10 cellular contexts compared by ENCODE assay signal in genomic region chr2:31401580-31401979, GRCh38. TPM values are rescaled to one million over a fixed set of nuclear protein-coding genes. Genes with fewer than 3 reads are reported as not detected.
DNase-seq lines count a peak whose midpoint lies in the region; ATAC-seq lines count a peak whose summit lies in the region.
"Had no signal": no experiment of that assay in that cellular context is flagged by ENCODE, and none has a peak within 500 bp of the region (broad histone marks: within the 10 kb centered on the region; RNA-seq: fewer than 3 reads in every experiment).

No MANE protein-coding gene starts in this region.

- peaks cover 10% of the 10 kb centered on the region for H3K4me1 ChIP-seq in NT2/D1 (ENCODE audit: insufficient read depth, insufficient read length)

- no peak overlapping the region for H3K4me3 ChIP-seq in NT2/D1 (ENCODE audit: insufficient read length, low read depth)

- no peaks in the 10 kb centered on the region for H3K27me3 ChIP-seq in NT2/D1 (ENCODE audit: insufficient read depth, insufficient read length)

- no peaks in the 10 kb centered on the region for H3K9me3 ChIP-seq in NT2/D1 (ENCODE audit: insufficient read depth, low read length)

- H3K9ac ChIP-seq in NT2/D1 (ENCODE audit: insufficient read length, low read depth): no peak overlapping the region

- no peak for ATAC-seq in GM19467 (IDR thresholded peaks at IDR 0.05; ENCODE audit: unreplicated experiment)
- ATAC-seq: activated CD8-positive, alpha-beta T cell treated with anti-CD3 and anti-CD28 coated beads for 36 hours had no signal

- in situ Hi-C loops in Caki2 (cut with HindIII; ENCODE audit: low pct_unique_long_range_greater_than_20kb, low sequenced_read_pairs): no loop called here

- H3K36me3 ChIP-seq in NT2/D1 (ENCODE audit: insufficient read depth, insufficient read length, low read length): no peaks in the 10 kb centered on the region

- peak; percentile 96 for DNase-seq in Caki2 (ENCODE audit: low read depth)
- DNase-seq in NT2/D1 (ENCODE audit: low read depth, low spot score): peak; percentile 62
- peak; percentile 25 for DNase-seq in epidermal melanocyte (ENCODE audit: insufficient read length, low spot score)
- DNase-seq in myocyte (ENCODE audit: low read depth): peak; percentile 50
- no peak for DNase-seq in SIG-M5 (lab: John Stamatoyannopoulos, UW)
- no peak for DNase-seq in stimulated activated CD4-positive, alpha-beta T cell treated with anti-CD3 and anti-CD28 coated beads, Interleukin-15, amount 100 ng/mL, for 24 hours
- no peak for DNase-seq in stimulated activated CD4-positive, alpha-beta T cell treated with anti-CD3 and anti-CD28 coated beads, Interleukin-4, amount 100 ng/mL, for 24 hours
- DNase-seq: activated CD8-positive, alpha-beta T cell treated with anti-CD3 and anti-CD28 coated beads for 36 hours; stimulated activated CD4-positive, alpha-beta T cell treated with anti-CD3 and anti-CD28 coated beads, Interleukin-1b, Interleukin-23, amount 100 ng/mL, for 48 hours had no signal

RNA-seq across cellular contexts. Expression of gene XDH, which starts 13.0 kb away (rescaled TPM):
- 0.68 and 1.4 TPM in 2 replicates for total RNA-seq in Caki2 (2014; rRNA removed; shearing (Covaris generic); ENCODE audit: low replicate concordance)
- total RNA-seq in myocyte: 0.32 and 0.52 TPM in 2 replicates
- polyA plus RNA-seq in myocyte (2012): 0.23 TPM

Comparison
In these comparisons a context has a peak if more than half of its experiments do, and no peak if none do; other contexts are left out.
1. DNase-seq: peak in Caki2 (single experiment), NT2/D1 (single experiment), epidermal melanocyte (single experiment) and myocyte (single experiment); none in SIG-M5 (single experiment), stimulated activated CD4-positive, alpha-beta T cell treated with anti-CD3 and anti-CD28 coated beads, Interleukin-15, amount 100 ng/mL, for 24 hours (single experiment) and stimulated activated CD4-positive, alpha-beta T cell treated with anti-CD3 and anti-CD28 coated beads, Interleukin-4, amount 100 ng/mL, for 24 hours (single experiment).